ENCODE assay signal across 22 cellular contexts in the genomic region with DNA sequence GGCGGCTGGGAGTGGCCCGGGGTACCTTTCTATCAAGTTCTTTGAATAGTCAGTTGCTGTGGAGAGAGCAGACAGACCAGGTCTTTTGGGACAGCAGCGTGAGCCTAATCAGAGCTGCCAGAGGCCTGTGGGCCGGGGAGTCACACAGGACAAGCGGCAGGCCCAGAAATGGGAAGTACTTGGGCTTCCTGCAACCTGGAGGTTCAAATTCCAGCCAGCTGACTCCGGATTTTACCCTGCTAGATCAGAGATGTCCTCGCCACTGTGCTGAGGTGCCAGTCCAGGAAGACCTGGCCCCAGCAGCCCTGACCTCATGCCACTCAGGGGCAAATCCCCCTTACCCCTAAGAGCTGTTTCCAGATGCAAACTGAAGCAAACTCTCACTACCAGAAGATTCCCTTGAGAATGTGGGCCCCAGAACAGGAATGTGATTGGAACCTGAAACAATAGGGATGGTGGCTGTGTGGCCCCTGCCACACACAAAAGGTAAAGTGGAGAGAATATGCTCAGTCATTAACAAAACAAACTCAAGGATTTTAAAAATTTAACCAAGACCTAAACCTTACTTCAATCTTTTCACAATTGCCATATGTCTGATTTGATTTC. TPM values are rescaled to one million over a fixed set of nuclear protein-coding genes. Genes with fewer than 3 reads are reported as not detected.
DNase-seq lines count a peak whose midpoint lies in the region; ATAC-seq, FAIRE-seq and TF ChIP-seq lines count a peak whose summit lies in the region.
"Had no signal": no experiment of that assay in that cellular context is flagged by ENCODE, and none has a peak within 500 bp of the region (broad histone marks: within the 10 kb centered on the region; RNA-seq: fewer than 3 reads in every experiment).

No MANE protein-coding gene starts in this region.

- POLR2A ChIA-PET in K562 (lab: Yijun Ruan, JAX): interaction anchor here (1.3 to 1.4 kb wide), 2 partner anchors 10 kb away, joined by 3 read pairs; a partner anchor contains a TSS

- intact Hi-C loops in K562 (cut with micrococcal nuclease): no loop called here

- TF ChIP-seq CTCF in K562 (IDR thresholded peaks at IDR 0.05 in 2 of 3, conservative IDR thresholded peaks at IDR 0.05 in 1 of 3; ENCODE audit: insufficient read depth in 2 of 3, low read depth in 1 of 3, low read length in 3 of 3): no peak
- no peak for TF ChIP-seq CTCF in BE2C (IDR thresholded peaks at IDR 0.05; ENCODE audit: low read depth, low read length)

- 0 out of 22 replicates have a peak overlapping the region, but pooled peaks of 2 of the 11 experiments have one; percentile 4 to 7 for H3K9ac ChIP-seq in BLaER1 treated with 17β-estradiol and CSF1 and Interleukin-3, amounts not matched to agents 10 nM and 100 nM
- peak overlapping the region in 1 of 2 experiments; percentile 77; a peak in 2 of 4 replicates for H3K9ac ChIP-seq in K562 (ENCODE audit: insufficient read depth in 1 of 2, low read depth in 2 of 2, low read length in 2 of 2)

- H3K9me1 ChIP-seq in K562 (ENCODE audit: control insufficient read depth, insufficient read depth, low read length): no peaks in the 10 kb centered on the region

- H3K27me3 ChIP-seq in BLaER1 treated with 17β-estradiol and CSF1 and Interleukin-3, amounts not matched to agents 10 nM and 100 nM: no peaks in the 10 kb centered on the region
- H3K27me3 ChIP-seq in K562 (ENCODE audit: control insufficient read depth in 2 of 2, insufficient read depth in 2 of 2, low read length in 2 of 2) (no peaks in the 10 kb centered on the region), BE2C (no peaks in the 10 kb centered on the region)
- H3K27me3 ChIP-seq: spleen, suprapubic skin had no signal

- H3K4me2 ChIP-seq in BLaER1 treated with 17β-estradiol and CSF1 and Interleukin-3, amounts not matched to agents 10 nM and 100 nM: peak overlapping the region in 10 of 11 experiments; percentile 9 to 84 (median 28); a peak in 12 of 22 replicates
- no peak overlapping the region for H3K4me2 ChIP-seq in K562 (ENCODE audit: insufficient read depth, low read length)
- H3K4me2 ChIP-seq: A549 had no signal

- H3K79me2 ChIP-seq in K562 (ENCODE audit: control insufficient read depth, insufficient read depth, low read length): no peaks in the 10 kb centered on the region

- ATAC-seq in K562: peak; percentile 41; the same call in 1 of the 3 replicates
- ATAC-seq: A549; stimulated activated memory B cell treated with anti-CD40 and anti-IgM and Interleukin-4, amounts not matched to agents 10 μg/mL and 1 μg/mL and 100 μg/mL, for 72 hours had no signal

- H2AFZ ChIP-seq in K562 (ENCODE audit: low read depth, low read length): no peak overlapping the region

- 56% methylated on average over 7 of the region's 7 CpGs for WGBS in K562 (ENCODE audit: insufficient coverage, low coverage, missing lambda C conversion rate)

- DNase-seq in Kasumi-1 (lab: John Stamatoyannopoulos, UW): peak; percentile 37 to 48
- DNase-seq in K562 (ENCODE audit: extremely low read depth in 1 of 4, low spot score in 3 of 4): no peak
- DNase-seq in lung microvascular endothelial cell (ENCODE audit: low read depth in 2 of 2): peak; percentile 11 to 77
- DNase-seq in activated naive CD4-positive, alpha-beta T cell treated with anti-CD3 and anti-CD28 coated beads, Interleukin-2, amount 50 U/mL, for 16 hours: no peak
- no peak for DNase-seq in activated CD4-positive, alpha-beta T cell treated with anti-CD3 and anti-CD28 coated beads for 48 hours
- DNase-seq in COR-L47 (lab: John Stamatoyannopoulos, UW): no peak
- no peak for DNase-seq in BE2C
- DNase-seq: activated CD4-positive, alpha-beta T cell treated with anti-CD3 and anti-CD28 coated beads, Interleukin-2, amount 50 U/mL, for 1 hour; activated naive CD4-positive, alpha-beta T cell treated with anti-CD3 and anti-CD28 coated beads, Interleukin-2, amount 10 ng/mL, durations not matched to agents 7 days and 5 days; caudate nucleus; DND-41; kidney glomerular epithelial cell; NCI-H1417 treated with DMSO at 0.1 percent for 48 hours; NCI-H446; spleen; stimulated activated CD4-positive, alpha-beta T cell treated with anti-CD3 and anti-CD28 coated beads, Interleukin-4, amount 100 ng/mL, for 1 hour had no signal

- H3K27ac ChIP-seq in BLaER1 treated with 17β-estradiol and CSF1 and Interleukin-3, amounts not matched to agents 10 nM and 100 nM: peak overlapping the region in 3 of 11 experiments; percentile 5 to 32 (median 14); a peak in 2 of 22 replicates
- no peak overlapping the region for H3K27ac ChIP-seq in K562 (ENCODE audit: extremely low read depth, low read depth, low read length)
- H3K27ac ChIP-seq: A549, spleen, suprapubic skin, VCaP had no signal

- in situ Hi-C loops in K562 (cut with MboI): no loop called here

- peaks cover 47 to 99% (median 94%) of the 10 kb centered on the region in 10 experiments for H3K4me1 ChIP-seq in BLaER1 treated with 17β-estradiol and CSF1 and Interleukin-3, amounts not matched to agents 10 nM and 100 nM
- H3K4me1 ChIP-seq in K562 (replicated peaks in 1 of 2; ENCODE audit: control insufficient read depth in 2 of 2, insufficient read depth in 2 of 2, low read length in 2 of 2) (peaks cover 3 to 10% of the 10 kb centered on the region in 2 experiments; a peak in 3 of 5 replicates), BE2C (no peaks in the 10 kb centered on the region)
- H3K4me1 ChIP-seq: A549, suprapubic skin had no signal

- no peak overlapping the region for H3K4me3 ChIP-seq in BLaER1 treated with 17β-estradiol and CSF1 and Interleukin-3, amounts not matched to agents 10 nM and 100 nM
- H3K4me3 ChIP-seq in K562: no peak overlapping the region
- no peak overlapping the region for H3K4me3 ChIP-seq in BE2C (ENCODE audit: low read depth, low read length)
- H3K4me3 ChIP-seq: A549, HAP-1, spleen, suprapubic skin had no signal

- TF ChIP-seq POLR2A in K562 (conservative IDR thresholded peaks at IDR 0.05): no peak

- TF ChIP-seq RAD21 in K562 (CRISPR knock-in tag; conservative IDR thresholded peaks at IDR 0.05 in 1 of 2, IDR thresholded peaks at IDR 0.05 in 1 of 2): no peak

- peaks cover 0 to 5% (median 0%) of the 10 kb centered on the region in 11 experiments; a peak in 2 of 22 replicates for H3K36me3 ChIP-seq in BLaER1 treated with 17β-estradiol and CSF1 and Interleukin-3, amounts not matched to agents 10 nM and 100 nM
- no peaks in the 10 kb centered on the region for H3K36me3 ChIP-seq in K562 (ENCODE audit: control insufficient read depth, insufficient read depth, low read length)
- H3K36me3 ChIP-seq in BE2C: no peaks in the 10 kb centered on the region
- H3K36me3 ChIP-seq: HAP-1, spleen, suprapubic skin had no signal

- FAIRE-seq in K562 (lab: Jason Lieb, UNC): no peak
- FAIRE-seq: A549 had no signal

- BruUV-seq in K562 (replicated peaks; lab: Mats Ljungman, UMichigan): no TSS peak

- no peaks in the 10 kb centered on the region for H3K9me3 ChIP-seq in BLaER1 treated with 17β-estradiol and CSF1 and Interleukin-3, amounts not matched to agents 10 nM and 100 nM (replicated peaks in 1 of 11)
- H3K9me3 ChIP-seq in K562 (replicated peaks; ENCODE audit: control insufficient read depth, insufficient read depth, low read depth, low read length) (no peaks in the 10 kb centered on the region), BE2C (no peaks in the 10 kb centered on the region)
- H3K9me3 ChIP-seq: A549, HAP-1, spleen, suprapubic skin had no signal

- H4K20me1 ChIP-seq in BLaER1 treated with 17β-estradiol and CSF1 and Interleukin-3, amounts not matched to agents 10 nM and 100 nM: peaks cover 0 to 87% (median 0%) of the 10 kb centered on the region in 11 experiments; a peak in 11 of 22 replicates
- H4K20me1 ChIP-seq in K562 (replicated peaks; ENCODE audit: control insufficient read depth, insufficient read depth, low read length): 0 out of 2 replicates have a peak, but pooled peaks cover 4% of the 10 kb centered on the region

- CTCF ChIA-PET in K562 (lab: Yijun Ruan, JAX; ENCODE audit: low intra/inter-chr PET ratio): no interaction called here

- no peak for TF ChIP-seq EP300 in K562 (IDR thresholded peaks at IDR 0.05; ENCODE audit: low read length)

TF ChIP-seq in K562, 482 proteins besides CTCF, POLR2A, EP300 and RAD21 (continues in another document):
- TF ChIP-seq SOX6 (IDR thresholded peaks at IDR 0.05): no peak
- TF ChIP-seq PHTF2 (CRISPR knock-in tag; IDR thresholded peaks at IDR 0.05): no peak

RNA-seq across cellular contexts. Expression of a gene that starts 9.7 kb away (rescaled TPM):
- total RNA-seq in K562 (2011; cell fraction: chromatin; rRNA removed; ENCODE audit: low replicate concordance): 5.7 and 9.5 TPM in 2 replicates
- 7.0 and 7.8 TPM in 2 replicates for total RNA-seq in K562 (2011; cell fraction: nucleolus; rRNA removed)
- total RNA-seq in K562 (2011; cell fraction: nucleoplasm; rRNA removed): 5.8 and 6.0 TPM in 2 replicates
- total RNA-seq in K562 (2014; rRNA removed) (3.6 and 4.2 TPM in 2 replicates), K562 (2014; rRNA removed; fragmentation: Illumina TruSeq; extraction: Trizol) (3.6 and 4.0 TPM in 2 replicates), K562 (2015; rRNA removed; fragmentation: Illumina TruSeq; extraction: Trizol) (4.7 TPM in 2 replicates), K562 (2021) (7.4 and 8.4 TPM in 2 replicates), lung microvascular endothelial cell (1.3 and 2.6 TPM in 2 replicates)
- polyA plus RNA-seq in K562 (2011; rRNA removed) (1.9 and 2.4 TPM in 2 replicates), K562 (2014; fragmentation: Illumina TruSeq; extraction: Trizol) (3.3 and 3.8 TPM in 2 replicates), K562 (2014; fragmentation: Nextera tagmentation; extraction: Ambion mirVana) (1 to 10 TPM in 1 of 2 experiments, under 1 TPM in 1; 0.64 to 1.6 TPM), K562 (2014; rRNA removed) (2.5 and 3.5 TPM in 2 replicates)
- polyA plus RNA-seq in K562 (2011; cell fraction: cytosol; rRNA removed): 2.0 and 3.0 TPM in 2 replicates
- 2.9 and 4.6 TPM in 2 replicates for polyA plus RNA-seq in K562 (2011; cell fraction: nucleus; rRNA removed)
- polyA plus RNA-seq in K562 (2012): 1.6 and 3.1 TPM in 2 replicates
- polyA minus RNA-seq in K562 (2011; rRNA and poly(A)+ RNA removed): 4.6 and 7.4 TPM in 2 replicates
- polyA minus RNA-seq in K562 (2011; cell fraction: cytosol; rRNA and poly(A)+ RNA removed): 5.6 and 6.8 TPM in 2 replicates
- 3.2 and 3.4 TPM in 2 replicates for polyA minus RNA-seq in K562 (2011; cell fraction: nucleus; rRNA and poly(A)+ RNA removed)
- 3.6 TPM for polyA plus RNA-seq in BE2C (2012; ENCODE audit: insufficient read depth, insufficient read length, low read depth)

Comparison
In these comparisons a context has a peak if more than half of its experiments do, and no peak if none do; other contexts are left out.
1. DNase-seq: peak in Kasumi-1 (2 of 2) and lung microvascular endothelial cell (2 of 2); none in K562 (0 of 4), activated naive CD4-positive, alpha-beta T cell treated with anti-CD3 and anti-CD28 coated beads, Interleukin-2, amount 50 U/mL, for 16 hours (single experiment), activated CD4-positive, alpha-beta T cell treated with anti-CD3 and anti-CD28 coated beads for 48 hours (single experiment), COR-L47 (single experiment) and BE2C (single experiment).